Comparison of ENCODE assay signal across 8 cellular contexts in the genomic region with DNA sequence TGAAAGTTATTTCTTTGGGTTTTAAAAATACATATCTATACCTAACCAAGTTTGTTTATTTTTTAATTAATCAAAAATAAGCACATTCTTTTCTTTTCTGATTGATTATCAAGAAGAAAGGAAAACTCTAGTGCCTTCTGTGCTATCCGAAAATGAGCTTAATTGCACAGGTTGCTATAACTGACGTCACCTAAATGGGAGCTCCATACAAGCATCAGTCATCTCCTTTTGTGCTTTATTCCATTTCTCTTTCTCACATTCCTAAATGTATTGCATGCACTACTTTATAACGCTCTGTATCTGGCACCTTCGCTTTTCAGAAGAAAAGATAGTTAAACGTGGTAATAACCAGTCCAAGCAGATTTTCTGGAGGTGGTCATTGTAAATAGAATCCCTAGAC.
"Had no signal": no experiment of that assay in that cellular context is flagged by ENCODE, and none has a peak within 500 bp of the region (broad histone marks: within the 10 kb centered on the region; RNA-seq: fewer than 3 reads in every experiment).

No MANE protein-coding gene starts in this region.

- FAIRE-seq: HTR-8/SVneo, K562 had no signal

- H3K27me3 Mint-ChIP-seq: IgD-negative memory B cell had no signal

- H3K4me1 Mint-ChIP-seq: IgD-negative memory B cell had no signal

- H3K9ac ChIP-seq: KMS-11 had no signal

- H3K4me3 ChIP-seq: K562 had no signal

- H3K27ac Mint-ChIP-seq: IgD-negative memory B cell had no signal

- H3K4me2 ChIP-seq: KMS-11 had no signal

- DNase-seq: IMR-90, KBM-7, KG1 had no signal

- ATAC-seq: K562 had no signal

- H3K27ac ChIP-seq: HL-60, KMS-11 had no signal

- H3K4me3 Mint-ChIP-seq: IgD-negative memory B cell had no signal
